In genomic region chr6:146700078-146700686, GRCh38 we compare ENCODE assay signal across 1 cellular context.
TF ChIP-seq lines count a peak whose summit lies in the region.

No MANE protein-coding gene starts in this region.

TF ChIP-seq in GM23338, 12 proteins besides CTCF, POLR2A, EP300 and RAD21 (continued from another document):
- no peak for TF ChIP-seq ETS1 (IDR thresholded peaks at IDR 0.05)
- TF ChIP-seq NANOG (IDR thresholded peaks at IDR 0.05; ENCODE audit: borderline replicate concordance) = no peak
